In genomic region chr6:125867483-125867935, GRCh38 we compare ENCODE assay signal across 9 cellular contexts.
A peak's percentile ranks its signal among the peaks of the same experiment; 100 is the strongest.
DNase-seq lines count a peak whose midpoint lies in the region; ATAC-seq and TF ChIP-seq lines count a peak whose summit lies in the region.
"Had no signal": no experiment of that assay in that cellular context is flagged by ENCODE, and none has a peak within 500 bp of the region (broad histone marks: within the 10 kb centered on the region; RNA-seq: fewer than 3 reads in every experiment).

No MANE protein-coding gene starts in this region.

- TF ChIP-seq EP300 in gastroesophageal sphincter (IDR thresholded peaks at IDR 0.05): no peak

- H3K27me3 ChIP-seq in dorsolateral prefrontal cortex: no peaks in the 10 kb centered on the region
- H3K27me3 ChIP-seq in neural progenitor cell: no peaks in the 10 kb centered on the region
- no peaks in the 10 kb centered on the region for H3K27me3 ChIP-seq in gastroesophageal sphincter
- H3K27me3 ChIP-seq in heart left ventricle: no peaks in the 10 kb centered on the region

- H3K79me2 ChIP-seq in neural progenitor cell (ENCODE audit: low read depth): no peaks in the 10 kb centered on the region

- H3K27ac Mint-ChIP-seq in neural progenitor cell (no peak overlapping the region), nephron progenitor cell (no peak overlapping the region)
- H3K27ac Mint-ChIP-seq: activated CD8-positive, alpha-beta T cell treated with anti-CD3 and anti-CD28 coated beads, Interleukin-2, amount 10 ng/mL, durations not matched to agents 7 days and 5 days had no signal

- TF ChIP-seq POLR2A in gastroesophageal sphincter (IDR thresholded peaks at IDR 0.05) (no peak), heart left ventricle (IDR thresholded peaks at IDR 0.05) (no peak)

- H3K27ac ChIP-seq in dorsolateral prefrontal cortex: peak overlapping the region; percentile 73 to 99 (median 94)
- no peak overlapping the region for H3K27ac ChIP-seq in neural progenitor cell
- H3K27ac ChIP-seq in gastroesophageal sphincter: no peak overlapping the region
- no peak overlapping the region for H3K27ac ChIP-seq in heart left ventricle

- H3F3A ChIP-seq in neural progenitor cell (ENCODE audit: low read depth): no peaks in the 10 kb centered on the region

- H3K36me3 ChIP-seq in neural progenitor cell (no peaks in the 10 kb centered on the region), gastroesophageal sphincter (no peaks in the 10 kb centered on the region), heart left ventricle (no peaks in the 10 kb centered on the region)

- H3K9ac ChIP-seq in neural progenitor cell: no peak overlapping the region

- TF ChIP-seq CTCF in dorsolateral prefrontal cortex (IDR thresholded peaks at IDR 0.05 in 54 of 56, conservative IDR thresholded peaks at IDR 0.05 in 2 of 56; ENCODE audit: low read depth in 1 of 56, partially characterized antibody in 56 of 56) (no peak), neural progenitor cell (IDR thresholded peaks at IDR 0.05) (no peak), nephron progenitor cell (IDR thresholded peaks at IDR 0.05) (no peak), gastroesophageal sphincter (IDR thresholded peaks at IDR 0.05) (no peak), heart left ventricle (IDR thresholded peaks at IDR 0.05) (no peak)

- no peaks in the 10 kb centered on the region for H4K20me1 ChIP-seq in neural progenitor cell (ENCODE audit: low read depth)

- ATAC-seq in gastroesophageal sphincter: no peak
- ATAC-seq in heart left ventricle: no peak
- ATAC-seq: activated CD8-positive, alpha-beta T cell treated with anti-CD3 and anti-CD28 coated beads, Interleukin-2, amount 10 ng/mL, durations not matched to agents 7 days and 5 days had no signal

- H3K4me2 ChIP-seq in neural progenitor cell: no peak overlapping the region

- DNase-seq in GF-D8 (lab: John Stamatoyannopoulos, UW): peak; percentile 75
- DNase-seq in NCI-H2081 (lab: John Stamatoyannopoulos, UW): peak; percentile 50 to 72
- no peak for DNase-seq in dorsolateral prefrontal cortex
- peak; percentile 2 for DNase-seq in neural progenitor cell (ENCODE audit: low spot score)
- DNase-seq in nephron progenitor cell: no peak
- no peak for DNase-seq in heart left ventricle
- DNase-seq in GM19240 (ENCODE audit: insufficient read length, low spot score): no peak
- DNase-seq: activated CD8-positive, alpha-beta T cell treated with anti-CD3 and anti-CD28 coated beads, Interleukin-2, amount 10 ng/mL, durations not matched to agents 7 days and 5 days had no signal

- H3K9me3 ChIP-seq in neural progenitor cell (ENCODE audit: low read depth) (no peaks in the 10 kb centered on the region), gastroesophageal sphincter (no peaks in the 10 kb centered on the region), heart left ventricle (no peaks in the 10 kb centered on the region)

- no peaks in the 10 kb centered on the region for H3K36me3 Mint-ChIP-seq in neural progenitor cell
- no peaks in the 10 kb centered on the region for H3K36me3 Mint-ChIP-seq in nephron progenitor cell (ENCODE audit: low read depth)

- H3K4me3 Mint-ChIP-seq in neural progenitor cell (no peak overlapping the region), nephron progenitor cell (no peak overlapping the region)
- H3K4me3 Mint-ChIP-seq: activated CD8-positive, alpha-beta T cell treated with anti-CD3 and anti-CD28 coated beads, Interleukin-2, amount 10 ng/mL, durations not matched to agents 7 days and 5 days had no signal

- no peaks in the 10 kb centered on the region for H3K27me3 Mint-ChIP-seq in neural progenitor cell (ENCODE audit: insufficient read depth, low read depth)
- peaks cover 4% of the 10 kb centered on the region for H3K27me3 Mint-ChIP-seq in nephron progenitor cell (ENCODE audit: low read depth, poor library complexity)

- peaks cover 3% of the 10 kb centered on the region for H3K4me1 ChIP-seq in neural progenitor cell
- peaks cover 0 to 19% (median 0%) of the 10 kb centered on the region in 3 donors for H3K4me1 ChIP-seq in gastroesophageal sphincter
- H3K4me1 ChIP-seq in heart left ventricle: peaks cover 0 to 15% (median 5%) of the 10 kb centered on the region in 12 donors

- H3K4me3 ChIP-seq in dorsolateral prefrontal cortex: no peak overlapping the region
- no peak overlapping the region for H3K4me3 ChIP-seq in neural progenitor cell
- H3K4me3 ChIP-seq in gastroesophageal sphincter: no peak overlapping the region
- H3K4me3 ChIP-seq in heart left ventricle: no peak overlapping the region

- H3K9me3 Mint-ChIP-seq in neural progenitor cell (no peaks in the 10 kb centered on the region), nephron progenitor cell (no peaks in the 10 kb centered on the region)

- H3K4me1 Mint-ChIP-seq in neural progenitor cell: no peaks in the 10 kb centered on the region
- no peaks in the 10 kb centered on the region for H3K4me1 Mint-ChIP-seq in nephron progenitor cell

- intact Hi-C loops in dorsolateral prefrontal cortex (cut with DNase I) (loop anchor here (5.0 kb wide), 2 partner anchors 90 to 95 kb away; partner anchors contain the start of gene HINT3 (in 1 of the 2)), heart left ventricle (cut with DNase I) (loop anchor here in 2 of 10 donors (10.0 kb wide), 2 partner anchors 47 to 97 kb away; no protein-coding TSS in a partner anchor)

- no peak overlapping the region for H2AFZ ChIP-seq in neural progenitor cell (replicated peaks)

- 94 to 95% methylated on average over 4 to 5 of the region's 5 CpGs for WGBS in gastroesophageal sphincter (ENCODE audit: low coverage in 1 of 2), 2 donors
- 92 to 96% (median 94%) methylated on average over 5 of the region's 5 CpGs for WGBS in heart left ventricle, 4 donors

Comparison
In these comparisons a context has a peak if more than half of its experiments do, and no peak if none do; other contexts are left out.
1. DNase-seq: peak in GF-D8 (single experiment), NCI-H2081 (2 of 2) and neural progenitor cell (single experiment); none in dorsolateral prefrontal cortex (0 of 10), nephron progenitor cell (single experiment), heart left ventricle (0 of 5) and GM19240 (single experiment).
2. H3K27ac ChIP-seq: peak in dorsolateral prefrontal cortex (59 of 59); none in neural progenitor cell (single experiment), gastroesophageal sphincter (0 of 4) and heart left ventricle (0 of 12).